Comparison of ENCODE assay signal across 13 cellular contexts in the genomic region with DNA sequence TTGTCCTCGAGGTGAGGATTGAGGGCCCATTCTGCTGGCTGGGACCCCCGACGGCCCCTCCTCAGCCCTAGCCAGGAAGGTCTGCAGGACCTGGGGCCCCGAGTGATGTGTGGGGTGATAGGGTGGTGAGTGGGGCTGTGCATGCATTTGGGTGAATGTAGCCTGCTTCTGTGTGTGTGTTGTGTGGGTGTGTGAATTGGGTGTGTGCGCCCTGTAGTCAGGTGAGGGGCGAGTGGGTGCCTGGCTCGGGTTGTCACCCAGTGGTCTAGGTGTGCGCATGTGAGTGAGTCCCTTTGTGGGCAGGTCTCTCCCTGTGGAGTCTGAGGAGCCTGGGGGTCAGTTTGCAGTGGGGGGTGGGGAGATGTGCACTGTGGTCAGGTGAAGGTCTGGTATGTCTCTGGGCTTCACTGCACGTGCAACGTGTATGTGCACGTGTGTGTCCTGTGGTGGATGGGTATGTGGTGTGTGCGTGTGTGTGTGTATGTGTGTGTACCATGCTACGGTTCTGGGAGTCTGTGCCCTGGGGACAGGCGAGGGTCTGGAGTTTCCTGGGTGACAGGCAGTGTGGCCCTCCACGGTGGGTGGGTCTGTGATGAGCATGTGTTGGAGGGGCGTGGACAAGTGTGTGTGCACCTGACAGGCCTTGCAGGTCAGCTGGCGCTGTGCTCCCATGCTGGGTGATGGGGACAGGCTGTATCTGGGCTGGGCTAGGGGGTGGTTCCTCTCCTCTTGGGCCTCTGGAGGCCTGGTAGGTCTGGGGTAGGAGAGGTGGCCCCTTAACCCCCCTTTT. TPM values are rescaled to one million over a fixed set of nuclear protein-coding genes. Genes with fewer than 3 reads are reported as not detected.
DNase-seq lines count a peak whose midpoint lies in the region; ATAC-seq and TF ChIP-seq lines count a peak whose summit lies in the region.
"Had no signal": no experiment of that assay in that cellular context is flagged by ENCODE, and none has a peak within 500 bp of the region (broad histone marks: within the 10 kb centered on the region; RNA-seq: fewer than 3 reads in every experiment).

No MANE protein-coding gene starts in this region.

- H3K9me3 Mint-ChIP-seq in endodermal cell: no peaks in the 10 kb centered on the region

- no peak overlapping the region for H3K27ac Mint-ChIP-seq in T-helper 17 cell
- no peak overlapping the region for H3K27ac Mint-ChIP-seq in endodermal cell

- no peaks in the 10 kb centered on the region for H3K36me3 Mint-ChIP-seq in T-helper 17 cell (ENCODE audit: low read depth)
- no peaks in the 10 kb centered on the region for H3K36me3 Mint-ChIP-seq in endodermal cell (ENCODE audit: low read depth)

- no peak overlapping the region for H3K4me3 ChIP-seq in endodermal cell (ENCODE audit: low read length)
- no peak overlapping the region for H3K4me3 ChIP-seq in parathyroid adenoma (ENCODE audit: low read depth, low read length)

- H3K36me3 ChIP-seq in endodermal cell (ENCODE audit: control insufficient read depth, insufficient read depth, low read length): no peaks in the 10 kb centered on the region
- no peaks in the 10 kb centered on the region for H3K36me3 ChIP-seq in parathyroid adenoma (ENCODE audit: control insufficient read depth, insufficient read depth, low read length)
- H3K36me3 ChIP-seq: vagina had no signal

- H3K27me3 Mint-ChIP-seq in T-helper 17 cell (peaks cover 14% of the 10 kb centered on the region), endodermal cell (ENCODE audit: insufficient read depth) (peaks cover 51% of the 10 kb centered on the region)

- peak overlapping the region; percentile 72 for H3K4me3 Mint-ChIP-seq in T-helper 17 cell
- H3K4me3 Mint-ChIP-seq in endodermal cell: peak overlapping the region; percentile 22

- H3K9me3 ChIP-seq in T-helper 17 cell (ENCODE audit: control insufficient read depth, low read length, poor library complexity, severe bottlenecking) (no peaks in the 10 kb centered on the region), endodermal cell (ENCODE audit: control insufficient read depth, low read length) (no peaks in the 10 kb centered on the region), parathyroid adenoma (ENCODE audit: control insufficient read depth, low read length) (no peaks in the 10 kb centered on the region)
- H3K9me3 ChIP-seq: vagina had no signal

- ATAC-seq in T-helper 17 cell (no peak), esophagus mucosa (no peak)
- ATAC-seq: left lobe of liver had no signal

- H3K4me1 ChIP-seq in endodermal cell (ENCODE audit: control insufficient read depth, insufficient read depth, low read length) (no peaks in the 10 kb centered on the region), parathyroid adenoma (no peaks in the 10 kb centered on the region)

- peaks cover 28% of the 10 kb centered on the region for H3K4me1 Mint-ChIP-seq in T-helper 17 cell
- H3K4me1 Mint-ChIP-seq in endodermal cell: peaks cover 11% of the 10 kb centered on the region

- no peaks in the 10 kb centered on the region for H3K79me2 ChIP-seq in parathyroid adenoma

- H3K4me2 ChIP-seq in parathyroid adenoma (ENCODE audit: low read length): no peak overlapping the region
- H3K4me2 ChIP-seq: KMS-11 had no signal

- TF ChIP-seq CTCF in endodermal cell (conservative IDR thresholded peaks at IDR 0.05) (no peak), parathyroid adenoma (IDR thresholded peaks at IDR 0.05) (no peak)

- H3K27me3 ChIP-seq in endodermal cell (ENCODE audit: control insufficient read depth, insufficient read depth, low read length, poor library complexity, severe bottlenecking): peaks cover 46% of the 10 kb centered on the region
- no peaks in the 10 kb centered on the region for H3K27me3 ChIP-seq in parathyroid adenoma (ENCODE audit: control insufficient read depth, insufficient read depth, low read length)

- DNase-seq in NCI-H748 (lab: John Stamatoyannopoulos, UW; ENCODE audit: unreplicated experiment) (peak; percentile 30), NCI-H748 treated with DMSO at 0.1 percent for 48 hours (lab: John Stamatoyannopoulos, UW) (no peak), T-helper 17 cell (no peak), endodermal cell (peak; percentile 39), HuH-7 (ENCODE audit: low spot score) (no peak), cerebellar nuclear complex (lab: John Stamatoyannopoulos, UW) (no peak)
- DNase-seq: SHP77 treated with DMSO at 0.1 percent for 48 hours had no signal

- peak overlapping the region; percentile 73 for H2AFZ ChIP-seq in parathyroid adenoma

- no peak overlapping the region for H3K27ac ChIP-seq in endodermal cell (ENCODE audit: low read depth, low read length)
- H3K27ac ChIP-seq in parathyroid adenoma: no peak overlapping the region
- H3K27ac ChIP-seq: KMS-11, vagina had no signal

- H3K9ac ChIP-seq in endodermal cell (ENCODE audit: extremely low read depth, low read length, poor library complexity, severe bottlenecking): no peak overlapping the region
- no peak overlapping the region for H3K9ac ChIP-seq in parathyroid adenoma
- H3K9ac ChIP-seq: KMS-11 had no signal

- WGBS in endodermal cell (ENCODE audit: insufficient coverage in 1 of 2, insufficient read length in 1 of 2), 2 experiments: 73 to 75% methylated on average over 4 to 17 of the region's 17 CpGs

RNA-seq across cellular contexts. Expression of a gene that starts 1.0 kb away (rescaled TPM):
- total RNA-seq in T-helper 17 cell: under 1 TPM; 0.16 to 0.32 TPM
- total RNA-seq in endodermal cell: under 1 TPM in 1 of 2 donors, not detected in 1; 0.20 TPM
- polyA plus RNA-seq in endodermal cell (2013, experiment 1 of 2): 0.50 TPM
- polyA plus RNA-seq in endodermal cell (2013, experiment 2 of 2): 0.41 TPM
- not detected for total RNA-seq in esophagus mucosa
- total RNA-seq: Daoy had no signal

RNA-seq across cellular contexts. Expression of a gene that starts 3.8 kb away (rescaled TPM):
- total RNA-seq in T-helper 17 cell (10 to 100 TPM; 32.6 to 35.1 TPM), endodermal cell (10 to 100 TPM; 70.6 to 80.1 TPM), esophagus mucosa (69.7 TPM)
- polyA plus RNA-seq in endodermal cell (2013, experiment 1 of 2): 55.2 TPM
- 51.0 TPM for polyA plus RNA-seq in endodermal cell (2013, experiment 2 of 2)

RNA-seq across cellular contexts. Expression of a gene that starts 14.8 kb away (rescaled TPM):
- 10 to 100 TPM in 1 of 2 donors, 1 to 10 TPM in 1; 9.0 to 14.4 TPM for total RNA-seq in T-helper 17 cell
- 1 to 10 TPM; 3.5 to 3.8 TPM for total RNA-seq in endodermal cell
- polyA plus RNA-seq in endodermal cell (2013, experiment 1 of 2): 74.4 TPM
- polyA plus RNA-seq in endodermal cell (2013, experiment 2 of 2): 67.1 TPM
- total RNA-seq in esophagus mucosa: 0.52 TPM

RNA-seq across cellular contexts. Expression of a gene that starts 24.1 kb away (rescaled TPM):
- total RNA-seq in T-helper 17 cell: not detected
- total RNA-seq in endodermal cell: under 1 TPM; 0.33 to 0.40 TPM
- polyA plus RNA-seq in endodermal cell (2013, experiment 1 of 2): 4.7 TPM
- 5.5 TPM for polyA plus RNA-seq in endodermal cell (2013, experiment 2 of 2)
- 4.0 TPM for total RNA-seq in esophagus mucosa

RNA-seq across cellular contexts. Expression of a gene that starts 24.3 kb away (rescaled TPM):
- 10 to 100 TPM; 72.8 to 89.1 TPM for total RNA-seq in T-helper 17 cell
- total RNA-seq in endodermal cell: 100 to 1,000 TPM; 122 to 126 TPM
- 110 TPM for polyA plus RNA-seq in endodermal cell (2013, experiment 1 of 2)
- 101 TPM for polyA plus RNA-seq in endodermal cell (2013, experiment 2 of 2)
- 145 TPM for total RNA-seq in esophagus mucosa

Comparison
In these comparisons a context has a peak if more than half of its experiments do, and no peak if none do; other contexts are left out.
1. DNase-seq: peak in NCI-H748 (single experiment) and endodermal cell (single experiment); none in NCI-H748 treated with DMSO at 0.1 percent for 48 hours (single experiment), T-helper 17 cell (0 of 3), HuH-7 (single experiment) and cerebellar nuclear complex (0 of 2).